ENCODE assay signal across 1 cellular context in the genomic region with DNA sequence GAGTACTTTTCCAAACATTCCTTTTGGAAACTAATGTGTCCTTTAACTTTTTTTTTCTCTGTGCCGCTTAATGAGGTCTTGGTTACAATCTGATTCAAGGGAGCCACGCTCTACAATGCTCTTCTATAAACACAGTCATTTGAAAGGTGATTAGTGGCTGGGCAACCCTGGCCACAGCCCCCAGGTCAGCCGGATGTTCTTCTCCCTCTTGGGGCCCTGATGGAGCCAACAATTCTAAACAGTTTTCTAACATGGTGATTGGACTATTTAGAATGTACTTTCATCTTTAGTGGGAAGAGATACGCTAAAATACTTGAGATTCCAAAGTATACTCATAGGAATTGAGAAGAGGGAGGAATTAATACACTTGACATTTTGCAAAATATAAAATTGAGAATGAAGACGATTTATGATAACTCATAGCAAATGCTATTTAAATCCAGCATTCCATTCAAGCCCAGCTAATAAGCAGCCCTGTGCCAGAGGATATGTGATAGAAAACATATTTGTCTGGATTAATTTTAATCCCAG.
TF ChIP-seq lines count a peak whose summit lies in the region.

No MANE protein-coding gene starts in this region.

TF ChIP-seq in GM23338, 12 proteins besides CTCF, POLR2A, EP300 and RAD21 (continued from another document):
- TF ChIP-seq, protein P1, sequence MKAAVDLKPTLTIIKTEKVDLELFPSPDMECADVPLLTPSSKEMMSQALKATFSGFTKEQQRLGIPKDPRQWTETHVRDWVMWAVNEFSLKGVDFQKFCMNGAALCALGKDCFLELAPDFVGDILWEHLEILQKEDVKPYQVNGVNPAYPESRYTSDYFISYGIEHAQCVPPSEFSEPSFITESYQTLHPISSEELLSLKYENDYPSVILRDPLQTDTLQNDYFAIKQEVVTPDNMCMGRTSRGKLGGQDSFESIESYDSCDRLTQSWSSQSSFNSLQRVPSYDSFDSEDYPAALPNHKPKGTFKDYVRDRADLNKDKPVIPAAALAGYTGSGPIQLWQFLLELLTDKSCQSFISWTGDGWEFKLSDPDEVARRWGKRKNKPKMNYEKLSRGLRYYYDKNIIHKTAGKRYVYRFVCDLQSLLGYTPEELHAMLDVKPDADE (IDR thresholded peaks at IDR 0.05): no peak
- TF ChIP-seq JUNB (IDR thresholded peaks at IDR 0.05; ENCODE audit: unreplicated experiment) (no peak), POLR2AphosphoS5 (IDR thresholded peaks at IDR 0.05; ENCODE audit: low read depth) (no peak)
